Comparison of ENCODE assay signal across 9 cellular contexts in genomic region chrX:120456973-120457372, GRCh38. TPM values are rescaled to one million over a fixed set of nuclear protein-coding genes. Genes with fewer than 3 reads are reported as not detected.
A peak's percentile ranks its signal among the peaks of the same experiment; 100 is the strongest.
DNase-seq lines count a peak whose midpoint lies in the region; ATAC-seq and TF ChIP-seq lines count a peak whose summit lies in the region.
"Had no signal": no experiment of that assay in that cellular context is flagged by ENCODE, and none has a peak within 500 bp of the region (broad histone marks: within the 10 kb centered on the region; RNA-seq: fewer than 3 reads in every experiment).

No MANE protein-coding gene starts in this region.

- no peaks in the 10 kb centered on the region for H3K4me1 ChIP-seq in smooth muscle cell (ENCODE audit: low read depth)

- H3K27me3 Mint-ChIP-seq in activated CD8-positive, alpha-beta T cell treated with anti-CD3 and anti-CD28 coated beads, Interleukin-2, amount 10 ng/mL, durations not matched to agents 7 days and 5 days (ENCODE audit: low read depth), result no peaks in the 10 kb centered on the region
- H3K27me3 Mint-ChIP-seq in activated CD8-positive, alpha-beta T cell treated with anti-CD3 and anti-CD28 coated beads for 36 hours, result no peaks in the 10 kb centered on the region

- peaks cover 37% of the 10 kb centered on the region for H3K4me1 Mint-ChIP-seq in activated CD8-positive, alpha-beta T cell treated with anti-CD3 and anti-CD28 coated beads, Interleukin-2, amount 10 ng/mL, durations not matched to agents 7 days and 5 days (ENCODE audit: low read depth)
- peaks cover 37% of the 10 kb centered on the region for H3K4me1 Mint-ChIP-seq in activated CD8-positive, alpha-beta T cell treated with anti-CD3 and anti-CD28 coated beads for 36 hours (ENCODE audit: low read depth)

- ATAC-seq in activated CD8-positive, alpha-beta T cell treated with anti-CD3 and anti-CD28 coated beads, Interleukin-2, amount 10 ng/mL, durations not matched to agents 7 days and 5 days, result peak; percentile 53
- no peak for ATAC-seq in activated CD8-positive, alpha-beta T cell treated with anti-CD3 and anti-CD28 coated beads for 36 hours
- ATAC-seq in GM18873 (IDR thresholded peaks at IDR 0.05; ENCODE audit: low FRiP score, unreplicated experiment), result no peak

- peaks cover 14% of the 10 kb centered on the region for H3K36me3 Mint-ChIP-seq in activated CD8-positive, alpha-beta T cell treated with anti-CD3 and anti-CD28 coated beads, Interleukin-2, amount 10 ng/mL, durations not matched to agents 7 days and 5 days (ENCODE audit: low read depth)
- H3K36me3 Mint-ChIP-seq in activated CD8-positive, alpha-beta T cell treated with anti-CD3 and anti-CD28 coated beads for 36 hours (ENCODE audit: low read depth), result peaks cover 4% of the 10 kb centered on the region

- intact Hi-C loops in activated CD8-positive, alpha-beta T cell treated with anti-CD3 and anti-CD28 coated beads for 36 hours (cut with micrococcal nuclease), result no loop called here

- H3K9ac ChIP-seq in smooth muscle cell (ENCODE audit: low read depth), result no peak overlapping the region

- 70% methylated on average over 4 of the region's 4 CpGs for WGBS in smooth muscle cell (ENCODE audit: low lambda C conversion rate)

- no peak overlapping the region for H3K4me3 ChIP-seq in astrocyte of the spinal cord (ENCODE audit: low read depth, low read length)
- H3K4me3 ChIP-seq in smooth muscle cell, result no peak overlapping the region

- peaks cover 51% of the 10 kb centered on the region for H4K20me1 ChIP-seq in smooth muscle cell (ENCODE audit: low read depth)

- POLR2A ChIA-PET in activated CD8-positive, alpha-beta T cell treated with anti-CD3 and anti-CD28 coated beads, Interleukin-2, amount 10 ng/mL, durations not matched to agents 7 days and 5 days (lab: Charles Lee), result interaction anchor here (0.7 to 1.6 kb wide), 3 partner anchors 12 to 104 kb away, joined by 3 to 6 read pairs (median 4); partner anchors contain the start of genes CUL4B and LAMP2
- POLR2A ChIA-PET in activated CD8-positive, alpha-beta T cell treated with anti-CD3 and anti-CD28 coated beads for 36 hours (lab: Charles Lee), result interaction anchor here (2.2 kb wide), 1 partner anchor 11 kb away, joined by 8 read pairs; no protein-coding TSS in a partner anchor

- no peaks in the 10 kb centered on the region for H3K9me3 ChIP-seq in smooth muscle cell (replicated peaks; ENCODE audit: low read depth)

- TF ChIP-seq CTCF in activated CD8-positive, alpha-beta T cell treated with anti-CD3 and anti-CD28 coated beads for 36 hours (IDR thresholded peaks at IDR 0.05), result no peak
- no peak for TF ChIP-seq CTCF in astrocyte of the spinal cord (IDR thresholded peaks at IDR 0.05; ENCODE audit: low read depth, low read length)
- no peak for TF ChIP-seq CTCF in smooth muscle cell (IDR thresholded peaks at IDR 0.05; ENCODE audit: borderline replicate concordance, insufficient read depth, poor library complexity, severe bottlenecking)

- H3K4me3 Mint-ChIP-seq in activated CD8-positive, alpha-beta T cell treated with anti-CD3 and anti-CD28 coated beads, Interleukin-2, amount 10 ng/mL, durations not matched to agents 7 days and 5 days, result peak overlapping the region; percentile 47
- H3K4me3 Mint-ChIP-seq in activated CD8-positive, alpha-beta T cell treated with anti-CD3 and anti-CD28 coated beads for 36 hours, result no peak overlapping the region

- H3K9me3 Mint-ChIP-seq in activated CD8-positive, alpha-beta T cell treated with anti-CD3 and anti-CD28 coated beads, Interleukin-2, amount 10 ng/mL, durations not matched to agents 7 days and 5 days (ENCODE audit: insufficient read depth), result no peaks in the 10 kb centered on the region
- no peaks in the 10 kb centered on the region for H3K9me3 Mint-ChIP-seq in activated CD8-positive, alpha-beta T cell treated with anti-CD3 and anti-CD28 coated beads for 36 hours

- H3K36me3 ChIP-seq in smooth muscle cell (ENCODE audit: low read depth), result no peaks in the 10 kb centered on the region

- H3K79me2 ChIP-seq in smooth muscle cell (ENCODE audit: low read depth), result peaks cover 36% of the 10 kb centered on the region

- CTCF ChIA-PET in activated CD8-positive, alpha-beta T cell treated with anti-CD3 and anti-CD28 coated beads, Interleukin-2, amount 10 ng/mL, durations not matched to agents 7 days and 5 days (lab: Charles Lee), result interaction anchor here (1.1 to 1.8 kb wide), 3 partner anchors 29 to 244 kb away, joined by 3 to 5 read pairs (median 3); no protein-coding TSS in a partner anchor
- CTCF ChIA-PET in activated CD8-positive, alpha-beta T cell treated with anti-CD3 and anti-CD28 coated beads for 36 hours (lab: Charles Lee), result interaction anchor here (1.7 kb wide), 1 partner anchor 29 kb away, joined by 4 read pairs; no protein-coding TSS in a partner anchor

- DNase-seq in activated CD8-positive, alpha-beta T cell treated with anti-CD3 and anti-CD28 coated beads, Interleukin-2, amount 10 ng/mL, durations not matched to agents 7 days and 5 days, result peak; percentile 25
- no peak for DNase-seq in activated CD8-positive, alpha-beta T cell treated with anti-CD3 and anti-CD28 coated beads for 36 hours
- DNase-seq in NOMO-1 treated with dmso at 0.1 percent for 144 hours (lab: John Stamatoyannopoulos, UW; ENCODE audit: unreplicated experiment) (peak; percentile 76), astrocyte of the spinal cord (ENCODE audit: low read depth, low spot score) (peak; percentile 47), smooth muscle cell (lab: John Stamatoyannopoulos, UW; ENCODE audit: unreplicated experiment) (no peak), NCI-H1436 treated with DMSO at 0.1 percent for 48 hours (lab: John Stamatoyannopoulos, UW) (no peak), NCI-H1417 (lab: John Stamatoyannopoulos, UW) (no peak)
- DNase-seq: NCI-H510A treated with DMSO at 0.1 percent for 48 hours had no signal

- H2AFZ ChIP-seq in smooth muscle cell (ENCODE audit: low read depth), result no peak overlapping the region

- no peaks in the 10 kb centered on the region for H3K27me3 ChIP-seq in smooth muscle cell (ENCODE audit: low read depth)

- H3F3A ChIP-seq in smooth muscle cell (ENCODE audit: low read depth), result no peaks in the 10 kb centered on the region

- H3K27ac Mint-ChIP-seq in activated CD8-positive, alpha-beta T cell treated with anti-CD3 and anti-CD28 coated beads, Interleukin-2, amount 10 ng/mL, durations not matched to agents 7 days and 5 days, result peak overlapping the region; percentile 65
- no peak overlapping the region for H3K27ac Mint-ChIP-seq in activated CD8-positive, alpha-beta T cell treated with anti-CD3 and anti-CD28 coated beads for 36 hours

- H3K4me2 ChIP-seq in smooth muscle cell, result no peak overlapping the region

- H3K27ac ChIP-seq in smooth muscle cell (ENCODE audit: low read depth), result peak overlapping the region; percentile 51

- in situ Hi-C loops in astrocyte of the spinal cord (cut with HindIII; ENCODE audit: low sequenced_read_pairs), result no loop called here

RNA-seq across cellular contexts. Expression of gene LAMP2, which starts 12.1 kb away (rescaled TPM):
- 10 to 100 TPM; 36.8 to 37.9 TPM for total RNA-seq in activated CD8-positive, alpha-beta T cell treated with anti-CD3 and anti-CD28 coated beads, Interleukin-2, amount 10 ng/mL, durations not matched to agents 7 days and 5 days
- 10 to 100 TPM; 22.9 to 23.3 TPM for total RNA-seq in activated CD8-positive, alpha-beta T cell treated with anti-CD3 and anti-CD28 coated beads for 36 hours
- total RNA-seq in smooth muscle cell, result 163 and 189 TPM in 2 replicates
- polyA plus RNA-seq in smooth muscle cell, result 120 and 134 TPM in 2 replicates

Comparison
In these comparisons a context has a peak if more than half of its experiments do, and no peak if none do; other contexts are left out.
1. DNase-seq: peak in activated CD8-positive, alpha-beta T cell treated with anti-CD3 and anti-CD28 coated beads, Interleukin-2, amount 10 ng/mL, durations not matched to agents 7 days and 5 days (single experiment), NOMO-1 treated with dmso at 0.1 percent for 144 hours (single experiment) and astrocyte of the spinal cord (single experiment); none in activated CD8-positive, alpha-beta T cell treated with anti-CD3 and anti-CD28 coated beads for 36 hours (single experiment), smooth muscle cell (single experiment), NCI-H1436 treated with DMSO at 0.1 percent for 48 hours (single experiment) and NCI-H1417 (0 of 3).